18 cellular contexts compared by ENCODE assay signal in the genomic region with DNA sequence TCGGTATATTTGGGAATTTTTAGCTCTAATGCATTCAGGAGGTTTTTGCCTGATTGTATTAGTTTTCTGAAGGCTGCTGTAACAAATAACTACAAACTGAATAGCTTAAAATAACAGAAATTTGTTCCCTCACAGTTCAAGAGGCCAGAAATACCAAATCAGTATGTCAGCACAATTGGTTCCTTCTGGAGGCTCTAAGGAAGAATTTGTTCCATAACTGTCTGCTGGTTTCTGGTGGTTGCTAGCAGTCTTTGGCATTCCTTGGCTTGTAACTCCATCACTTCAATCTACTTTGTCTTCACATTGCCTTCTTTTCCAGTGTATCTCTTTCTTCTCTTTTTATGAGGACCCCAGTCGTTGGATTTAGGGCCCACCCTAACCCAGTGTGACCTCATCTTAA.
"Had no signal": no experiment of that assay in that cellular context is flagged by ENCODE, and none has a peak within 500 bp of the region (broad histone marks: within the 10 kb centered on the region; RNA-seq: fewer than 3 reads in every experiment).

No MANE protein-coding gene starts in this region.

- H3K27ac ChIP-seq: dorsolateral prefrontal cortex, gastrocnemius medialis, lower lobe of right lung, neutrophil, pancreas, testis, tibial artery had no signal

- H3K27me3 ChIP-seq: dorsolateral prefrontal cortex, gastrocnemius medialis, neutrophil, pancreas, testis, tibial artery had no signal

- ATAC-seq: gastrocnemius medialis; left ventricle myocardium superior; lower lobe of right lung; natural killer cell; pancreas; sciatic nerve; stimulated activated memory B cell treated with anti-CD40 and anti-IgM and Interleukin-4, amounts not matched to agents 10 μg/mL and 1 μg/mL and 100 μg/mL, for 72 hours; stimulated activated naive CD8-positive, alpha-beta T cell treated with anti-CD3 and anti-CD28 coated beads, Interleukin-15, Interleukin-2, amounts not matched to agents 100 U/mL and 50 U/mL, for 24 hours had no signal

- H3K4me3 ChIP-seq: dorsolateral prefrontal cortex, gastrocnemius medialis, lower lobe of right lung, pancreas, testis, tibial artery had no signal

- H3K4me1 ChIP-seq: gastrocnemius medialis, lower lobe of right lung, pancreas, testis, tibial artery had no signal

- DNase-seq: cerebellar nuclear complex; dorsolateral prefrontal cortex; effector CD4-positive, alpha-beta T cell; gastrocnemius medialis; head of caudate nucleus; left ventricle myocardium superior; lower lobe of right lung; natural killer cell; pancreas; stimulated activated CD4-positive, alpha-beta T cell treated with anti-CD3 and anti-CD28 coated beads, Interleukin-2, amount 100 ng/mL, for 24 hours; stimulated activated CD4-positive, alpha-beta T cell treated with anti-CD3 and anti-CD28 coated beads, Interleukin-4, amount 100 ng/mL, for 4 hours; stimulated activated naive CD8-positive, alpha-beta T cell treated with anti-CD3 and anti-CD28 coated beads, Interleukin-15, Interleukin-2, amounts not matched to agents 100 U/mL and 50 U/mL, for 24 hours; substantia nigra; testis; tibial artery had no signal

- H3K9me3 ChIP-seq: gastrocnemius medialis, lower lobe of right lung, neutrophil, testis, tibial artery had no signal
